ENCODE assay signal across 25 cellular contexts in genomic region chr9:14866200-14866749, GRCh38. TPM values are rescaled to one million over a fixed set of nuclear protein-coding genes. Genes with fewer than 3 reads are reported as not detected.
"Had no signal": no experiment of that assay in that cellular context is flagged by ENCODE, and none has a peak within 500 bp of the region (broad histone marks: within the 10 kb centered on the region; RNA-seq: fewer than 3 reads in every experiment).

No MANE protein-coding gene starts in this region.

- H3K4me3 ChIP-seq: adrenal gland, gastrocnemius medialis had no signal

- H3K9me3 ChIP-seq: adrenal gland, gastrocnemius medialis had no signal

- H3K4me1 Mint-ChIP-seq: activated naive CD8-positive, alpha-beta T cell treated with anti-CD3 and anti-CD28 coated beads for 36 hours; naive thymus-derived CD4-positive, alpha-beta T cell; stimulated activated memory B cell treated with anti-CD40 and anti-IgM and Interleukin-4, amounts not matched to agents 10 μg/mL and 1 μg/mL and 100 μg/mL, for 72 hours; stimulated activated naive CD8-positive, alpha-beta T cell treated with anti-CD3 and anti-CD28 coated beads, Interleukin-15, amount 100 ng/mL, for 72 hours; T-cell had no signal

- H3K4me3 Mint-ChIP-seq: activated naive CD8-positive, alpha-beta T cell treated with anti-CD3 and anti-CD28 coated beads for 36 hours; effector memory CD8-positive, alpha-beta T cell; naive thymus-derived CD4-positive, alpha-beta T cell; stimulated activated memory B cell treated with anti-CD40 and anti-IgM and Interleukin-4, amounts not matched to agents 10 μg/mL and 1 μg/mL and 100 μg/mL, for 72 hours; stimulated activated naive CD8-positive, alpha-beta T cell treated with anti-CD3 and anti-CD28 coated beads, Interleukin-15, amount 100 ng/mL, for 72 hours; T-cell; T-helper 2 cell treated with Interferon-gamma antibody and Interleukin-4, amounts not matched to agents 5 μg/mL and 100 μg/mL, for 36 hours had no signal

- H3K36me3 Mint-ChIP-seq: activated naive CD8-positive, alpha-beta T cell treated with anti-CD3 and anti-CD28 coated beads for 36 hours; naive thymus-derived CD4-positive, alpha-beta T cell; stimulated activated memory B cell treated with anti-CD40 and anti-IgM and Interleukin-4, amounts not matched to agents 10 μg/mL and 1 μg/mL and 100 μg/mL, for 72 hours; T-cell had no signal

- DNase-seq: activated CD4-positive, alpha-beta T cell treated with anti-CD3 and anti-CD28 coated beads for 4 hours; activated CD4-positive, alpha-beta T cell treated with anti-CD3 and anti-CD28 coated beads, Interleukin-2, amount 50 U/mL, for 4 hours; activated effector memory CD4-positive, alpha-beta T cell treated with Interleukin-2 at 50 U/mL for 16 hours; activated naive CD4-positive, alpha-beta T cell treated with Interleukin-2 at 50 U/mL for 16 hours; activated naive CD8-positive, alpha-beta T cell treated with anti-CD3 and anti-CD28 coated beads for 36 hours; activated T-cell treated with anti-CD3 and anti-CD28 coated beads for 4 hours; adrenal gland; aorta; brain microvascular endothelial cell; cortex of kidney; effector memory CD8-positive, alpha-beta T cell; erythroblast; gastrocnemius medialis; glutamatergic neuron; left ventricle myocardium superior; naive thymus-derived CD4-positive, alpha-beta T cell; small intestine; stimulated activated CD4-positive, alpha-beta T cell treated with anti-CD3 and anti-CD28 coated beads, Interleukin-4, amount 100 ng/mL, for 4 hours; stimulated activated CD8-positive, alpha-beta memory T cell treated with anti-CD3 and anti-CD28 coated beads, Interleukin-4, amount 100 ng/mL, for 48 hours; stimulated activated naive CD8-positive, alpha-beta T cell treated with anti-CD3 and anti-CD28 coated beads, Interleukin-15, amount 100 ng/mL, for 72 hours; substantia nigra; T-cell had no signal

- H3K27ac Mint-ChIP-seq: activated naive CD8-positive, alpha-beta T cell treated with anti-CD3 and anti-CD28 coated beads for 36 hours; effector memory CD8-positive, alpha-beta T cell; naive thymus-derived CD4-positive, alpha-beta T cell; stimulated activated memory B cell treated with anti-CD40 and anti-IgM and Interleukin-4, amounts not matched to agents 10 μg/mL and 1 μg/mL and 100 μg/mL, for 72 hours; stimulated activated naive CD8-positive, alpha-beta T cell treated with anti-CD3 and anti-CD28 coated beads, Interleukin-15, amount 100 ng/mL, for 72 hours; T-cell; T-helper 2 cell treated with Interferon-gamma antibody and Interleukin-4, amounts not matched to agents 5 μg/mL and 100 μg/mL, for 36 hours had no signal

- H3K27me3 Mint-ChIP-seq: activated naive CD8-positive, alpha-beta T cell treated with anti-CD3 and anti-CD28 coated beads for 36 hours; effector memory CD8-positive, alpha-beta T cell; stimulated activated memory B cell treated with anti-CD40 and anti-IgM and Interleukin-4, amounts not matched to agents 10 μg/mL and 1 μg/mL and 100 μg/mL, for 72 hours; stimulated activated naive CD8-positive, alpha-beta T cell treated with anti-CD3 and anti-CD28 coated beads, Interleukin-15, amount 100 ng/mL, for 72 hours; T-cell had no signal

- H3K4me1 ChIP-seq: gastrocnemius medialis had no signal

- H3K36me3 ChIP-seq: adrenal gland, brain microvascular endothelial cell, gastrocnemius medialis had no signal

- H3K27me3 ChIP-seq: adrenal gland, brain microvascular endothelial cell, gastrocnemius medialis had no signal

- H3K27ac ChIP-seq: adrenal gland, brain microvascular endothelial cell, gastrocnemius medialis had no signal

- H3K9me3 Mint-ChIP-seq: activated naive CD8-positive, alpha-beta T cell treated with anti-CD3 and anti-CD28 coated beads for 36 hours; stimulated activated memory B cell treated with anti-CD40 and anti-IgM and Interleukin-4, amounts not matched to agents 10 μg/mL and 1 μg/mL and 100 μg/mL, for 72 hours; stimulated activated naive CD8-positive, alpha-beta T cell treated with anti-CD3 and anti-CD28 coated beads, Interleukin-15, amount 100 ng/mL, for 72 hours; T-cell; T-helper 2 cell treated with Interferon-gamma antibody and Interleukin-4, amounts not matched to agents 5 μg/mL and 100 μg/mL, for 36 hours had no signal

RNA-seq across cellular contexts. Expression of gene FREM1, which starts 44.0 kb away (rescaled TPM):
- total RNA-seq: activated naive CD8-positive, alpha-beta T cell treated with anti-CD3 and anti-CD28 coated beads for 36 hours; lung microvascular endothelial cell had no signal
